ENCODE assay signal across 8 cellular contexts in the genomic region with DNA sequence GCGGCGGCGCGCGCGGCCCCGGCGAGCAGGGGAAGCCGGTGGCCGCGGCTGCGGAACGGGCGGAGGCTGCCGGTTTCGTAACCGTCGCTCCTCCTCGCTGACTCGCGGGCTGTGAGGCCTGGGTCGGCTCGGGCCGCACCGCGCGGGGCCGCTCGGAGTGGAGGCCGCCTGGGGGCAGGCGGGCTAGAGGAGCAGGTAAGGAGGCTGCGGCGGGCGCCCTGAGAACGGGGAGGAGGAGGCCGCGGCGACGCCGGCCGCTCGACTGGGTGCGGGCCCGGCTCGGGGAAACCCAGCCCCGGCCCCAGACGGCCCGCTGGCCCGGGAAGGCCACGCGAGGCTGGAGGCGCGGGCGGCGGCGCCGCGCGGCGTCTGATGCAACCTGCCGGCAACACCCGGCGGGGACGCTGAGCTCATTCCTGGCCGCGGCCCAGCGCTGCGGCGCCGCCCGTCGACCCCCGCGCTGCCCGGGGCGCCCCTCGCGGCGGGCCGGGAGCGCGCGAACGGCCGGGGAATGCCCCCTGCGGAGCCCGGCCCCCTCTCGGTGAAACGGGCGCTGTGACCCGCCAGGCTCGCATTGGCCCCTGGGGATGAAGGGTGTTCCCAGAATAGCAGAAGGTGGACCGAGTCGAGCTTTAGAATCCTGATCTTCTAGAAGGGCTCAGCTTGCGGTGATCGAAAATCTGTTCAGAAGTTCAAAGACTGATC. TPM values are rescaled to one million over a fixed set of nuclear protein-coding genes. Genes with fewer than 3 reads are reported as not detected.
DNase-seq lines count a peak whose midpoint lies in the region; ATAC-seq, FAIRE-seq and TF ChIP-seq lines count a peak whose summit lies in the region.

Gene CEBPG (plus strand): TSS at position 9 of the 705 bp plus-strand sequence. CDS start 5,531 bp downstream, outside the sequence.

- peaks cover 53% of the 10 kb centered on the region for H3K79me2 ChIP-seq in osteoblast (ENCODE audit: insufficient read depth, low read length)

- no peak for FAIRE-seq in frontal cortex (lab: Jason Lieb, UNC)

- intact Hi-C loops in aorta (cut with DNase I), result loop anchor here in 1 of 2 donors (1.0 to 10.0 kb wide), 3 partner anchors 71 to 1891 kb away; partner anchors contain the start of gene USF2

- peak within 1 kb of the TSS; percentile 67 for H3K27ac ChIP-seq in osteoblast (ENCODE audit: low read depth, low read length)
- peak within 1 kb of the TSS; percentile 62 to 83 for H3K27ac ChIP-seq in aorta (ENCODE audit: low read depth in 1 of 2, low read length in 2 of 2)

- H2AFZ ChIP-seq in osteoblast (ENCODE audit: low read length), result peak within 1 kb of the TSS; percentile 98

- peaks cover 46% of the 10 kb centered on the region for H4K20me1 ChIP-seq in osteoblast (ENCODE audit: insufficient read depth, low read length)

- H3K4me1 ChIP-seq in NT2/D1 (ENCODE audit: insufficient read depth, insufficient read length) (no peaks in the 10 kb centered on the region), osteoblast (ENCODE audit: insufficient read depth, low read length) (peaks cover 28% of the 10 kb centered on the region), aorta (ENCODE audit: control insufficient read depth in 1 of 2, insufficient read depth in 2 of 2, low read length in 2 of 2) (peaks cover 0 to 7% of the 10 kb centered on the region in 2 donors)

- DNase-seq in COLO668 (lab: John Stamatoyannopoulos, UW; ENCODE audit: unreplicated experiment) (peak; percentile 79), NT2/D1 (ENCODE audit: low read depth, low spot score) (no peak), frontal cortex (ENCODE audit: low spot score in 2 of 2) (peak; percentile 71 to 73), osteoblast (ENCODE audit: insufficient read length, low spot score, missing footprints) (peak; percentile 97), aorta (peak; percentile 65 to 87)
- peak; percentile 49 for DNase-seq in activated gamma-delta T cell treated with anti-CD3 and anti-CD28 coated beads, Interleukin-2, amount 50 U/mL, for 16 hours (ENCODE audit: low read depth)

- H3K9me3 ChIP-seq in NT2/D1 (ENCODE audit: insufficient read depth, low read length) (no peaks in the 10 kb centered on the region), osteoblast (ENCODE audit: low read depth, low read length) (no peaks in the 10 kb centered on the region), aorta (ENCODE audit: control insufficient read depth, low read length) (no peaks in the 10 kb centered on the region)

- peak within 1 kb of the TSS; percentile 88 for H3K9ac ChIP-seq in NT2/D1 (ENCODE audit: insufficient read length, low read depth)

- peak within 1 kb of the TSS; percentile 74 for H3K4me3 ChIP-seq in NT2/D1 (ENCODE audit: insufficient read length, low read depth)
- peak within 1 kb of the TSS; percentile 88 for H3K4me3 ChIP-seq in osteoblast (ENCODE audit: insufficient read depth, low read length)
- H3K4me3 ChIP-seq in aorta (ENCODE audit: low read length in 2 of 2), result peak within 1 kb of the TSS; percentile 65 to 87

- H3K36me3 ChIP-seq in NT2/D1 (ENCODE audit: insufficient read depth, insufficient read length, low read length), result peaks cover 4% of the 10 kb centered on the region
- no peaks in the 10 kb centered on the region for H3K36me3 ChIP-seq in osteoblast (ENCODE audit: insufficient read depth, low read length)
- no peaks in the 10 kb centered on the region for H3K36me3 ChIP-seq in aorta (ENCODE audit: control insufficient read depth in 1 of 2, insufficient read depth in 2 of 2, low read length in 1 of 2)

- ATAC-seq in GM19035 (IDR thresholded peaks at IDR 0.05; ENCODE audit: unreplicated experiment), result peak; percentile 45
- ATAC-seq in HG03139 (IDR thresholded peaks at IDR 0.05; ENCODE audit: unreplicated experiment), result peak; percentile 41
- peak; percentile 29 for ATAC-seq in aorta (ENCODE audit: low FRiP score)

- no peaks in the 10 kb centered on the region for H3K27me3 ChIP-seq in NT2/D1 (ENCODE audit: insufficient read depth, insufficient read length)
- H3K27me3 ChIP-seq in osteoblast (ENCODE audit: insufficient read depth, low read length), result no peaks in the 10 kb centered on the region
- no peaks in the 10 kb centered on the region for H3K27me3 ChIP-seq in aorta (ENCODE audit: control insufficient read depth in 1 of 2, insufficient read depth in 2 of 2, low read length in 1 of 2)

- TF ChIP-seq CTCF in osteoblast (IDR thresholded peaks at IDR 0.05; ENCODE audit: extremely low read depth, low read depth, low read length), result no peak

- WGBS in aorta, 2 donors, result 0% methylated on average over 68 to 96 of the region's 96 CpGs

- peak within 1 kb of the TSS; percentile 85 for H3K4me2 ChIP-seq in osteoblast (ENCODE audit: insufficient read depth, low read length)

RNA-seq across cellular contexts. Expression of gene CEBPG, which starts in this region (rescaled TPM):
- total RNA-seq in frontal cortex (54.6 TPM), osteoblast (31.5 and 35.5 TPM in 2 replicates), aorta (10 to 100 TPM; 21.8 to 30.5 TPM)
- 10 to 100 TPM in 1 of 2 donors, 1 to 10 TPM in 1; 8.6 to 32.2 TPM for polyA plus RNA-seq in aorta
